1 cellular context compared by ENCODE assay signal in the genomic region with DNA sequence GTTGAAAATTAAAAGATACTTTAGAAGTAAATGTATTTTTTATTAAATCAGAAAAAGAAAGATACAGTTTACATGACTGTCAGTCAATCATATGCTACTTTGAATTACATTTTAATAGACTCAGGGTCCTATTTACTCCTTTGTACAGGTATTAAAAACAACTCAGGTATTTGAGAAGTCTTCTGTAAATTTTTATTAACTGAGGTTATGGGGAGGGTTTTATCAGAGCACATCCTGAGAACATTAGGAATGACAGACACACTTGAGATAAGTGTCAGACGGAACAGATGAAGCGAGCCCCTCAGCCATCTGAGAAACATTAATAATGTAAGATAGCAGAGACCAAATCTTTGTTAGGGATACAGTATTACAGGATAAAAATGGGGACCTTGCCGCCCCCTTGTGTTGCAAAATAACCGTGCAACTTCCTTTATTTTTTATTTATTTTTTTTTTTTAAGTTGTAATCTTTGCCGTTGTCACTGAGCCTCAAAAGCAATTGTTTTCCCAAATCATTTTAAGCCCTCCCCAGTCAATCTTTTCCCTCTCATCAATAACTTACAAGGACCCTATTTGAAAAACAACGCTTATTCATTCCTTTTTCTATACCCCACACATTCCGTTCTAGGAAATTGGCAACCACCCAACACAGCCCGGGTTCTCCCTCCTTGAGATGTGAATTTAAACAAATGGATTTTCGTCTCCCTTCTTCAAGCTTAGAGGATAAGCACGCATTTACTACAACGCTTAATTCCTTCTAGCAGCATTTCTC.
TF ChIP-seq lines count a peak whose summit lies in the region.

No MANE protein-coding gene starts in this region.

TF ChIP-seq in K562, 482 proteins besides CTCF, POLR2A, EP300 and RAD21 (continued from another document and continues in another):
- TF ChIP-seq, protein P1, sequence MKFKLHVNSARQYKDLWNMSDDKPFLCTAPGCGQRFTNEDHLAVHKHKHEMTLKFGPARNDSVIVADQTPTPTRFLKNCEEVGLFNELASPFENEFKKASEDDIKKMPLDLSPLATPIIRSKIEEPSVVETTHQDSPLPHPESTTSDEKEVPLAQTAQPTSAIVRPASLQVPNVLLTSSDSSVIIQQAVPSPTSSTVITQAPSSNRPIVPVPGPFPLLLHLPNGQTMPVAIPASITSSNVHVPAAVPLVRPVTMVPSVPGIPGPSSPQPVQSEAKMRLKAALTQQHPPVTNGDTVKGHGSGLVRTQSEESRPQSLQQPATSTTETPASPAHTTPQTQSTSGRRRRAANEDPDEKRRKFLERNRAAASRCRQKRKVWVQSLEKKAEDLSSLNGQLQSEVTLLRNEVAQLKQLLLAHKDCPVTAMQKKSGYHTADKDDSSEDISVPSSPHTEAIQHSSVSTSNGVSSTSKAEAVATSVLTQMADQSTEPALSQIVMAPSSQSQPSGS (CRISPR knock-in tag; IDR thresholded peaks at IDR 0.05), result no peak
- TF ChIP-seq EP400 (IDR thresholded peaks at IDR 0.05) (0 out of 2 replicates have a peak, but pooled peaks have one; percentile 2), ZNF140 (CRISPR knock-in tag; IDR thresholded peaks at IDR 0.05) (no peak), RBM34 (IDR thresholded peaks at IDR 0.05; ENCODE audit: borderline replicate concordance, insufficient read depth, low read length) (no peak), BRD9 (IDR thresholded peaks at IDR 0.05; ENCODE audit: low read depth, partially characterized antibody) (peak; percentile 29), NRF1 (conservative IDR thresholded peaks at IDR 0.05 in 1 of 2, IDR thresholded peaks at IDR 0.05 in 1 of 2) (no peak), ATF7 (IDR thresholded peaks at IDR 0.05) (no peak), HOMEZ (CRISPR knock-in tag; IDR thresholded peaks at IDR 0.05) (no peak), CC2D1A (IDR thresholded peaks at IDR 0.05) (peak; percentile 30; the same call in 1 of the 2 replicates), NR4A1 (CRISPR knock-in tag; IDR thresholded peaks at IDR 0.05) (no peak), NR4A1 (tag; IDR thresholded peaks at IDR 0.05) (no peak), BDP1 (IDR thresholded peaks at IDR 0.05; ENCODE audit: insufficient read depth, insufficient read length) (no peak), ARID1B (IDR thresholded peaks at IDR 0.05) (no peak), CEBPB (tag; IDR thresholded peaks at IDR 0.05) (0 out of 2 replicates have a peak, but pooled peaks have one; percentile 10), MYNN (IDR thresholded peaks at IDR 0.05) (no peak), MYNN (CRISPR knock-in tag; IDR thresholded peaks at IDR 0.05) (no peak), ZNF695 (CRISPR knock-in tag; IDR thresholded peaks at IDR 0.05) (no peak), ZNF431 (CRISPR knock-in tag; IDR thresholded peaks at IDR 0.05) (no peak), FIP1L1 (IDR thresholded peaks at IDR 0.05; ENCODE audit: low read depth, low read length, poor library complexity, severe bottlenecking) (no peak), ZNF561 (CRISPR knock-in tag; conservative IDR thresholded peaks at IDR 0.05) (no peak), ZC3H8 (IDR thresholded peaks at IDR 0.05) (no peak), TSHZ1 (CRISPR knock-in tag; IDR thresholded peaks at IDR 0.05) (no peak), LARP7 (IDR thresholded peaks at IDR 0.05) (no peak), FOSL1 (tag; conservative IDR thresholded peaks at IDR 0.05) (no peak), FOXP1 (CRISPR knock-in tag; IDR thresholded peaks at IDR 0.05) (no peak), AFF4 (CRISPR knock-in tag; IDR thresholded peaks at IDR 0.05) (no peak), SMARCE1 (IDR thresholded peaks at IDR 0.05) (no peak), NFIC (IDR thresholded peaks at IDR 0.05) (peak; percentile 97), FUS (optimal IDR thresholded peaks at IDR 0.05; ENCODE audit: low read depth, low read length) (no peak)
- TF ChIP-seq, protein P2, sequence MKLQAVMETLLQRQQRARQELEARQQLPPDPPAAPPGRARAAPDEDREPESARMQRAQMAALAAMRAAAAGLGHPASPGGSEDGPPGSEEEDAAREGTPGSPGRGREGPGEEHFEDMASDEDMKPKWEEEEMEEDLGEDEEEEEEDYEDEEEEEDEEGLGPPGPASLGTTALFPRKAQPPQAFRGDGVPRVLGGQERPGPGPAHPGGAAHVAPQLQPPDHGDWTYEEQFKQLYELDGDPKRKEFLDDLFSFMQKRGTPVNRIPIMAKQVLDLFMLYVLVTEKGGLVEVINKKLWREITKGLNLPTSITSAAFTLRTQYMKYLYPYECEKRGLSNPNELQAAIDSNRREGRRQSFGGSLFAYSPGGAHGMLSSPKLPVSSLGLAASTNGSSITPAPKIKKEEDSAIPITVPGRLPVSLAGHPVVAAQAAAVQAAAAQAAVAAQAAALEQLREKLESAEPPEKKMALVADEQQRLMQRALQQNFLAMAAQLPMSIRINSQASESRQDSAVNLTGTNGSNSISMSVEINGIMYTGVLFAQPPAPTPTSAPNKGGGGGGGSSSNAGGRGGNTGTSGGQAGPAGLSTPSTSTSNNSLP (IDR thresholded peaks at IDR 0.05; ENCODE audit: borderline replicate concordance, low read depth, low read length), result 0 out of 2 replicates have a peak, but pooled peaks have one; percentile 13
- TF ChIP-seq, protein P3, sequence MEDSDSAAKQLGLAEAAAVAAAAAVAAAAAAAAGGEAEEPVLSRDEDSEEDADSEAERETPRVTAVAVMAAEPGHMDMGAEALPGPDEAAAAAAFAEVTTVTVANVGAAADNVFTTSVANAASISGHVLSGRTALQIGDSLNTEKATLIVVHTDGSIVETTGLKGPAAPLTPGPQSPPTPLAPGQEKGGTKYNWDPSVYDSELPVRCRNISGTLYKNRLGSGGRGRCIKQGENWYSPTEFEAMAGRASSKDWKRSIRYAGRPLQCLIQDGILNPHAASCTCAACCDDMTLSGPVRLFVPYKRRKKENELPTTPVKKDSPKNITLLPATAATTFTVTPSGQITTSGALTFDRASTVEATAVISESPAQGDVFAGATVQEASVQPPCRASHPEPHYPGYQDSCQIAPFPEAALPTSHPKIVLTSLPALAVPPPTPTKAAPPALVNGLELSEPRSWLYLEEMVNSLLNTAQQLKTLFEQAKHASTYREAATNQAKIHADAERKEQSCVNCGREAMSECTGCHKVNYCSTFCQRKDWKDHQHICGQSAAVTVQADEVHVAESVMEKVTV (CRISPR knock-in tag; IDR thresholded peaks at IDR 0.05), result peak; percentile 40; the same call in 1 of the 2 replicates
- TF ChIP-seq, protein P4, sequence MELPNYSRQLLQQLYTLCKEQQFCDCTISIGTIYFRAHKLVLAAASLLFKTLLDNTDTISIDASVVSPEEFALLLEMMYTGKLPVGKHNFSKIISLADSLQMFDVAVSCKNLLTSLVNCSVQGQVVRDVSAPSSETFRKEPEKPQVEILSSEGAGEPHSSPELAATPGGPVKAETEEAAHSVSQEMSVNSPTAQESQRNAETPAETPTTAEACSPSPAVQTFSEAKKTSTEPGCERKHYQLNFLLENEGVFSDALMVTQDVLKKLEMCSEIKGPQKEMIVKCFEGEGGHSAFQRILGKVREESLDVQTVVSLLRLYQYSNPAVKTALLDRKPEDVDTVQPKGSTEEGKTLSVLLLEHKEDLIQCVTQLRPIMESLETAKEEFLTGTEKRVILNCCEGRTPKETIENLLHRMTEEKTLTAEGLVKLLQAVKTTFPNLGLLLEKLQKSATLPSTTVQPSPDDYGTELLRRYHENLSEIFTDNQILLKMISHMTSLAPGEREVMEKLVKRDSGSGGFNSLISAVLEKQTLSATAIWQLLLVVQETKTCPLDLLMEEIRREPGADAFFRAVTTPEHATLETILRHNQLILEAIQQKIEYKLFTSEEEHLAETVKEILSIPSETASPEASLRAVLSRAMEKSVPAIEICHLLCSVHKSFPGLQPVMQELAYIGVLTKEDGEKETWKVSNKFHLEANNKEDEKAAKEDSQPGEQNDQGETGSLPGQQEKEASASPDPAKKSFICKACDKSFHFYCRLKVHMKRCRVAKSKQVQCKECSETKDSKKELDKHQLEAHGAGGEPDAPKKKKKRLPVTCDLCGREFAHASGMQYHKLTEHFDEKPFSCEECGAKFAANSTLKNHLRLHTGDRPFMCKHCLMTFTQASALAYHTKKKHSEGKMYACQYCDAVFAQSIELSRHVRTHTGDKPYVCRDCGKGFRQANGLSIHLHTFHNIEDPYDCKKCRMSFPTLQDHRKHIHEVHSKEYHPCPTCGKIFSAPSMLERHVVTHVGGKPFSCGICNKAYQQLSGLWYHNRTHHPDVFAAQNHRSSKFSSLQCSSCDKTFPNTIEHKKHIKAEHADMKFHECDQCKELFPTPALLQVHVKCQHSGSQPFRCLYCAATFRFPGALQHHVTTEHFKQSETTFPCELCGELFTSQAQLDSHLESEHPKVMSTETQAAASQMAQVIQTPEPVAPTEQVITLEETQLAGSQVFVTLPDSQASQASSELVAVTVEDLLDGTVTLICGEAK (IDR thresholded peaks at IDR 0.05), result 0 out of 2 replicates have a peak, but pooled peaks have one; percentile 21
- TF ChIP-seq, protein P4 (CRISPR knock-in tag; IDR thresholded peaks at IDR 0.05), result no peak
